In the genomic region with DNA sequence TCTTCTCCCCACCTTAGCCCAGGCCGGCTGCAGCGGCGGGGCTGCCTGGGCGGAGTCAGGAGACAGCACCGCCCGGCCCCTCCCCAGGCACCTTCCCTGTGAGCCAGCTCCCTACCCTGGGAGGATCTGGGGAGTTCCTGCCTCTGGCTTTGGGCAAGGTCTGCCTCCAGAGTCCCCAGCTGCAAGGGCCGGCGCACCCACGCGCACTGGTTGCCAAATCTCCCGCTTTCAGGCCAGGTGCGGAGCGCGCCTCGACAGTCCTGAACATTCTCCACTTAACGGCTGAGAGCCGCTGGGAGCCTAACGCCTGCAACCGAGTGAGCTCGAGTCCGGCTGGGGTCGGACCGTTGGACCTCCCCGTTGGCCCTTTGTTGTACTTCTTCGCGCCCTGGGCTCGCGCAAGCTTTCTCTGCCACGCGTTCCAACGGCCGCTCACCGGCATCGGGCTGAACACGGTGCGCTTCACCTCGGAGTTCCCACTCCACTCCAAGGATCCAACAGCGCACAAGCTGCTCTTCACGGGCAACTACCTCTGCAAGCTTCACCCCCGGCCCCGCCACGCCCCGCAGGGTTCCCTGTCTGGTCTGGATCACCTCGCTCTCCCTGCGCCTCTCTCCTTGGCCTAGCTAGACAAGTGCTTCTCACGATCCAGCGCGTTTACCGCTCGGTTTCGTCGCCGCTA, we compare ENCODE assay signal across 18 cellular contexts. TPM values are rescaled to one million over a fixed set of nuclear protein-coding genes. Genes with fewer than 3 reads are reported as not detected.
DNase-seq lines count a peak whose midpoint lies in the region; ATAC-seq and TF ChIP-seq lines count a peak whose summit lies in the region.
"Had no signal": no experiment of that assay in that cellular context is flagged by ENCODE, and none has a peak within 500 bp of the region (broad histone marks: within the 10 kb centered on the region; RNA-seq: fewer than 3 reads in every experiment).

No MANE protein-coding gene starts in this region.

- H3K27me3 ChIP-seq in GM23338 (ENCODE audit: insufficient read depth) (peaks cover 59% of the 10 kb centered on the region), suprapubic skin (peaks cover 53% of the 10 kb centered on the region)

- no peak overlapping the region for H3K27ac ChIP-seq in GM23338 (ENCODE audit: low read depth)
- H3K27ac ChIP-seq in suprapubic skin = no peak overlapping the region
- H3K27ac ChIP-seq: cardiac muscle cell, left lung, Peyer's patch, stomach had no signal

- TF ChIP-seq CTCF in GM23338 (conservative IDR thresholded peaks at IDR 0.05; ENCODE audit: low read depth in 2 of 2) = no peak
- no peak for TF ChIP-seq CTCF in suprapubic skin (IDR thresholded peaks at IDR 0.05)

- no peak for TF ChIP-seq POLR2A in suprapubic skin (IDR thresholded peaks at IDR 0.05)

- no peaks in the 10 kb centered on the region for H3K79me2 ChIP-seq in GM23338 (replicated peaks; ENCODE audit: insufficient read depth)

- no peaks in the 10 kb centered on the region for H3K36me3 ChIP-seq in GM23338 (ENCODE audit: insufficient read depth)
- no peaks in the 10 kb centered on the region for H3K36me3 ChIP-seq in suprapubic skin
- H3K36me3 ChIP-seq: cardiac muscle cell, left lung, Peyer's patch, stomach had no signal

- no peaks in the 10 kb centered on the region for H3K9me3 ChIP-seq in suprapubic skin
- H3K9me3 ChIP-seq: left lung, Peyer's patch had no signal

- H3K4me3 ChIP-seq in GM23338 = peak overlapping the region; percentile 83
- no peak overlapping the region for H3K4me3 ChIP-seq in suprapubic skin
- H3K4me3 ChIP-seq: cardiac muscle cell, left lung, Peyer's patch had no signal

- H3K4me1 ChIP-seq in GM23338 (ENCODE audit: insufficient read depth) (no peaks in the 10 kb centered on the region; the same call in 1 of the 2 replicates), suprapubic skin (peaks cover 8% of the 10 kb centered on the region)
- H3K4me1 ChIP-seq: left lung, Peyer's patch had no signal

- ATAC-seq in GM23338 = peak; percentile 89
- no peak for ATAC-seq in naive thymus-derived CD8-positive, alpha-beta T cell
- ATAC-seq: left lung had no signal

- no peaks in the 10 kb centered on the region for H3F3A ChIP-seq in GM23338 (replicated peaks; ENCODE audit: low read depth)

- H3K27me3 Mint-ChIP-seq in GM23338 (ENCODE audit: insufficient read depth, low read depth, poor library complexity) = peaks cover 35% of the 10 kb centered on the region
- H3K27me3 Mint-ChIP-seq in naive thymus-derived CD8-positive, alpha-beta T cell = peaks cover 31 to 52% (median 45%) of the 10 kb centered on the region in 5 donors

- no peak for TF ChIP-seq EP300 in suprapubic skin (IDR thresholded peaks at IDR 0.05)

- WGBS in suprapubic skin = 5% methylated on average over 8 of the region's 53 CpGs

- no peaks in the 10 kb centered on the region for H4K20me1 ChIP-seq in GM23338 (replicated peaks; ENCODE audit: insufficient read depth)

- H2AFZ ChIP-seq in GM23338 = peak overlapping the region; percentile 100

- peak; percentile 6 for DNase-seq in activated CD4-positive, alpha-beta T cell treated with anti-CD3 and anti-CD28 coated beads for 48 hours
- DNase-seq in activated CD4-positive, alpha-beta T cell treated with anti-CD3 and anti-CD28 coated beads for 1 hour = no peak
- DNase-seq in GM23338 (ENCODE audit: low spot score) (peak; percentile 61), ecto neural progenitor cell (ENCODE audit: low spot score) (peak; percentile 54), suprapubic skin (ENCODE audit: low spot score in 2 of 2) (no peak), NCI-H526 treated with DMSO at 0.1 percent for 48 hours (lab: John Stamatoyannopoulos, UW) (no peak), DMS 273 (lab: John Stamatoyannopoulos, UW; ENCODE audit: unreplicated experiment) (no peak)
- DNase-seq in naive thymus-derived CD8-positive, alpha-beta T cell = no peak
- DNase-seq: activated gamma-delta T cell treated with Interleukin-2 at 50 U/mL for 16 hours, COR-L47, KG1, NCI-H146, NCI-H510A treated with DMSO at 0.1 percent for 48 hours, Peyer's patch, stomach had no signal

- H3K4me3 Mint-ChIP-seq in GM23338 = peak overlapping the region; percentile 73
- H3K4me3 Mint-ChIP-seq in naive thymus-derived CD8-positive, alpha-beta T cell = peak overlapping the region; percentile 12 to 89 (median 60)
- H3K4me3 Mint-ChIP-seq: natural killer cell treated with Interleukin-12 subunit alpha and Interleukin-12 subunit beta and Interleukin-15 and Interleukin-18, amount 100 ng/mL, for 72 hours had no signal

- H3K4me1 Mint-ChIP-seq in GM23338 = peaks cover 12% of the 10 kb centered on the region
- H3K4me1 Mint-ChIP-seq in naive thymus-derived CD8-positive, alpha-beta T cell = peaks cover 10 to 25% (median 14%) of the 10 kb centered on the region in 4 donors

- POLR2A ChIA-PET in naive thymus-derived CD8-positive, alpha-beta T cell (lab: Charles Lee) = interaction anchor here (0.5 to 1.0 kb wide), 2 partner anchors 22 to 40 kb away, joined by 5 to 7 read pairs; no protein-coding TSS in a partner anchor

- H3K9me3 Mint-ChIP-seq in GM23338 = no peaks in the 10 kb centered on the region
- peaks cover 0 to 10% (median 0%) of the 10 kb centered on the region in 9 donors for H3K9me3 Mint-ChIP-seq in naive thymus-derived CD8-positive, alpha-beta T cell
- H3K9me3 Mint-ChIP-seq: natural killer cell treated with Interleukin-12 subunit alpha and Interleukin-12 subunit beta and Interleukin-15 and Interleukin-18, amount 100 ng/mL, for 72 hours had no signal

- H3K9me2 ChIP-seq in GM23338 (ENCODE audit: insufficient read depth) = peaks cover 4% of the 10 kb centered on the region; the same call in 1 of the 2 replicates

- H3K27ac Mint-ChIP-seq in GM23338 = no peak overlapping the region
- peak overlapping the region in 2 of 10 donors; percentile 11 to 39 for H3K27ac Mint-ChIP-seq in naive thymus-derived CD8-positive, alpha-beta T cell
- H3K27ac Mint-ChIP-seq: natural killer cell treated with Interleukin-12 subunit alpha and Interleukin-12 subunit beta and Interleukin-15 and Interleukin-18, amount 100 ng/mL, for 72 hours had no signal

- no peaks in the 10 kb centered on the region; the same call in 2 of the 3 replicates for H3K36me3 Mint-ChIP-seq in GM23338 (ENCODE audit: low read depth)
- H3K36me3 Mint-ChIP-seq in naive thymus-derived CD8-positive, alpha-beta T cell = peaks cover 0 to 18% (median 3%) of the 10 kb centered on the region in 3 donors

- peak overlapping the region; percentile 95 for H3K4me2 ChIP-seq in GM23338

TF ChIP-seq in GM23338, 12 proteins besides CTCF, POLR2A, EP300 and RAD21 (continues in another document):
- TF ChIP-seq JUNB (IDR thresholded peaks at IDR 0.05; ENCODE audit: unreplicated experiment) = no peak
- no peak for TF ChIP-seq EZH2phosphoT487 (IDR thresholded peaks at IDR 0.05; ENCODE audit: unreplicated experiment)
- TF ChIP-seq POLR2AphosphoS5 (IDR thresholded peaks at IDR 0.05; ENCODE audit: low read depth) = peak; percentile 53; the same call in 1 of the 2 replicates
- TF ChIP-seq EZH2 (IDR thresholded peaks at IDR 0.05; ENCODE audit: low read depth, unreplicated experiment) = peak; percentile 60

RNA-seq across cellular contexts. Expression of a gene that starts 21.7 kb away (rescaled TPM):
- total RNA-seq in GM23338 (2014; rRNA removed; shearing (Covaris generic)) = 4.0 and 18.7 TPM in 2 replicates
- polyA plus RNA-seq in GM23338 (2016; fragmentation: Nextera tagmentation; extraction: Ambion mirVana) = 3.3 and 4.1 TPM in 2 replicates
- total RNA-seq in naive thymus-derived CD8-positive, alpha-beta T cell = 10 to 100 TPM; 10.4 to 11.7 TPM
- 1 to 10 TPM; 4.9 to 8.0 (median 5.8) TPM for polyA plus RNA-seq in naive thymus-derived CD8-positive, alpha-beta T cell
- total RNA-seq in suprapubic skin = 1 to 10 TPM in 2 of 4 donors, under 1 TPM in 2; 0.44 to 3.4 (median 1.5) TPM

RNA-seq across cellular contexts. Expression of a gene that starts 59.0 kb away (rescaled TPM):
- total RNA-seq in GM23338 (2014; rRNA removed; shearing (Covaris generic)) = 8.8 and 12.8 TPM in 2 replicates
- 1.3 and 1.6 TPM in 2 replicates for polyA plus RNA-seq in GM23338 (2016; fragmentation: Nextera tagmentation; extraction: Ambion mirVana)
- 10 to 100 TPM; 34.4 to 35.5 TPM for total RNA-seq in naive thymus-derived CD8-positive, alpha-beta T cell
- 10 to 100 TPM in 2 of 3 donors, 1 to 10 TPM in 1; 9.7 to 18.7 (median 16.0) TPM for polyA plus RNA-seq in naive thymus-derived CD8-positive, alpha-beta T cell
- 1 to 10 TPM; 2.5 to 6.5 (median 3.7) TPM for total RNA-seq in suprapubic skin

Comparison
In these comparisons a context has a peak if more than half of its experiments do, and no peak if none do; other contexts are left out.
1. DNase-seq: peak in activated CD4-positive, alpha-beta T cell treated with anti-CD3 and anti-CD28 coated beads for 48 hours (single experiment), GM23338 (single experiment) and ecto neural progenitor cell (single experiment); none in activated CD4-positive, alpha-beta T cell treated with anti-CD3 and anti-CD28 coated beads for 1 hour (single experiment), naive thymus-derived CD8-positive, alpha-beta T cell (0 of 10), suprapubic skin (0 of 2), NCI-H526 treated with DMSO at 0.1 percent for 48 hours (single experiment) and DMS 273 (single experiment).